Comparison of ENCODE assay signal across 1 cellular context in the genomic region with DNA sequence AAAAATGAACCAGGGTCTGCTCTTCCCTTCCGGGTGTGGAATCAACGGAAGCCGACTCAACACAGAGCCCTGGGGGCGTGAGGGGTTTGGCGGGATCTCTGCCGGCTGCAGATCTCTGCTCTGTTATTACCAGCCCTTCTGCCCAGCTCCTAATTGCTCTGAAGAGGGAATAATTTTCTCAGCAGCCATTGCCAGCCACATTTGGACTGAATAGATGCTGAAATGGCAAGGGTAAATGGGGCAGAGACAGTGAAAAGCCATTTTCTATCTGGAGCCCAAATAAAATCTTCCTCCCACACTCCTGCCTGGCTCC.
TF ChIP-seq lines count a peak whose summit lies in the region.

No MANE protein-coding gene starts in this region.

TF ChIP-seq in SK-N-SH treated with all-trans-retinoic acid at 6 μM for 48 hours, 23 proteins besides CTCF, POLR2A, EP300 and RAD21 (continued from another document):
- TF ChIP-seq, protein P1, sequence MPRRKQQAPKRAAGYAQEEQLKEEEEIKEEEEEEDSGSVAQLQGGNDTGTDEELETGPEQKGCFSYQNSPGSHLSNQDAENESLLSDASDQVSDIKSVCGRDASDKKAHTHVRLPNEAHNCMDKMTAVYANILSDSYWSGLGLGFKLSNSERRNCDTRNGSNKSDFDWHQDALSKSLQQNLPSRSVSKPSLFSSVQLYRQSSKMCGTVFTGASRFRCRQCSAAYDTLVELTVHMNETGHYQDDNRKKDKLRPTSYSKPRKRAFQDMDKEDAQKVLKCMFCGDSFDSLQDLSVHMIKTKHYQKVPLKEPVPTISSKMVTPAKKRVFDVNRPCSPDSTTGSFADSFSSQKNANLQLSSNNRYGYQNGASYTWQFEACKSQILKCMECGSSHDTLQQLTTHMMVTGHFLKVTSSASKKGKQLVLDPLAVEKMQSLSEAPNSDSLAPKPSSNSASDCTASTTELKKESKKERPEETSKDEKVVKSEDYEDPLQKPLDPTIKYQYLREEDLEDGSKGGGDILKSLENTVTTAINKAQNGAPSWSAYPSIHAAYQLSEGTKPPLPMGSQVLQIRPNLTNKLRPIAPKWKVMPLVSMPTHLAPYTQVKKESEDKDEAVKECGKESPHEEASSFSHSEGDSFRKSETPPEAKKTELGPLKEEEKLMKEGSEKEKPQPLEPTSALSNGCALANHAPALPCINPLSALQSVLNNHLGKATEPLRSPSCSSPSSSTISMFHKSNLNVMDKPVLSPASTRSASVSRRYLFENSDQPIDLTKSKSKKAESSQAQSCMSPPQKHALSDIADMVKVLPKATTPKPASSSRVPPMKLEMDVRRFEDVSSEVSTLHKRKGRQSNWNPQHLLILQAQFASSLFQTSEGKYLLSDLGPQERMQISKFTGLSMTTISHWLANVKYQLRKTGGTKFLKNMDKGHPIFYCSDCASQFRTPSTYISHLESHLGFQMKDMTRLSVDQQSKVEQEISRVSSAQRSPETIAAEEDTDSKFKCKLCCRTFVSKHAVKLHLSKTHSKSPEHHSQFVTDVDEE (CRISPR knock-in tag; IDR thresholded peaks at IDR 0.05), result no peak
- TF ChIP-seq CSDC2 (CRISPR knock-in tag; IDR thresholded peaks at IDR 0.05) (no peak), PPARA (CRISPR knock-in tag; IDR thresholded peaks at IDR 0.05; ENCODE audit: borderline replicate concordance) (no peak), SNAI2 (CRISPR knock-in tag; IDR thresholded peaks at IDR 0.05) (no peak), GLIS3 (CRISPR knock-in tag; IDR thresholded peaks at IDR 0.05) (no peak), ZFP30 (CRISPR knock-in tag; IDR thresholded peaks at IDR 0.05) (no peak)
- TF ChIP-seq, protein P2, sequence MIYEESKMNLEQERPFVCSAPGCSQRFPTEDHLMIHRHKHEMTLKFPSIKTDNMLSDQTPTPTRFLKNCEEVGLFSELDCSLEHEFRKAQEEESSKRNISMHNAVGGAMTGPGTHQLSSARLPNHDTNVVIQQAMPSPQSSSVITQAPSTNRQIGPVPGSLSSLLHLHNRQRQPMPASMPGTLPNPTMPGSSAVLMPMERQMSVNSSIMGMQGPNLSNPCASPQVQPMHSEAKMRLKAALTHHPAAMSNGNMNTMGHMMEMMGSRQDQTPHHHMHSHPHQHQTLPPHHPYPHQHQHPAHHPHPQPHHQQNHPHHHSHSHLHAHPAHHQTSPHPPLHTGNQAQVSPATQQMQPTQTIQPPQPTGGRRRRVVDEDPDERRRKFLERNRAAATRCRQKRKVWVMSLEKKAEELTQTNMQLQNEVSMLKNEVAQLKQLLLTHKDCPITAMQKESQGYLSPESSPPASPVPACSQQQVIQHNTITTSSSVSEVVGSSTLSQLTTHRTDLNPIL (CRISPR knock-in tag; IDR thresholded peaks at IDR 0.05; ENCODE audit: low read depth), result no peak
